29 cellular contexts compared by ENCODE assay signal in the genomic region with DNA sequence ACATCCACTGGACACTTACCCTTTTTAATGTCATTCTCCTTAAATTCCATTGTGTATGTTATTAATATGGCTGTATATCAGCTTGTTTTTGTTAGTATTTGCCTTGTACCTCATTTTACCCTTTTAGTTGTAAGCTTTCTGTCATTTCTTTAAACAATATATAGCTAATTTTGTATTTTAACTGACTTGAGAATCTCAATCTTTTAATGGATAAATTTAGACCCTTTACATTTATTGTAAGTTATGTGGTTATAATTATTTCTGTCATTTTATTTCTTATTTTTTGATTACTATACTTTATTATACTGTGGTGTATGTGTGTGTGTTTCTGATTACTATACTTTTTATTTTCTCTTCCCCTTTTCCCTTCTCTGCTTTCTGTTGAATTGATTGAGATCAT.
"Had no signal": no experiment of that assay in that cellular context is flagged by ENCODE, and none has a peak within 500 bp of the region (broad histone marks: within the 10 kb centered on the region; RNA-seq: fewer than 3 reads in every experiment).

No MANE protein-coding gene starts in this region.

- H3K36me3 ChIP-seq: stomach, suprapubic skin, thoracic aorta, thyroid gland, tibial artery, tibial nerve, transverse colon, upper lobe of left lung, upper lobe of right lung, uterus, vagina had no signal

- H3K27ac ChIP-seq: stomach, suprapubic skin, testis, thoracic aorta, thyroid gland, tibial artery, tibial nerve, transverse colon, upper lobe of left lung, upper lobe of right lung, uterus, vagina had no signal

- H3K9me3 ChIP-seq: testis, thyroid gland, uterus, vagina had no signal

- H3K27me3 ChIP-seq: testis, thyroid gland, tibial nerve, upper lobe of left lung, uterus, vagina had no signal

- ATAC-seq: stimulated activated effector memory CD8-positive, alpha-beta T cell treated with anti-CD3 and anti-CD28 coated beads, Interleukin-12 subunit alpha, Interleukin-12 subunit beta, amount 100 ng/mL, for 72 hours; stimulated activated memory B cell treated with anti-CD40 and anti-IgM and Interleukin-4, amounts not matched to agents 10 μg/mL and 1 μg/mL and 100 μg/mL, for 72 hours; stimulated activated naive B cell treated with anti-CD40 and anti-IgM and Interleukin-4, amounts not matched to agents 10 μg/mL and 1 μg/mL and 100 μg/mL, for 72 hours; stimulated activated naive CD8-positive, alpha-beta T cell treated with anti-CD3 and anti-CD28 coated beads, Interleukin-15, amount 100 ng/mL, for 72 hours; stimulated activated naive CD8-positive, alpha-beta T cell treated with anti-CD3 and anti-CD28 coated beads, Interleukin-15, Interleukin-2, amounts not matched to agents 100 U/mL and 50 U/mL, for 24 hours; upper lobe of right lung had no signal

- H3K4me1 ChIP-seq: stomach, suprapubic skin, testis, thyroid gland, tibial artery, tibial nerve, transverse colon, upper lobe of left lung, upper lobe of right lung, uterus, vagina had no signal

- H3K4me1 Mint-ChIP-seq: stimulated activated effector memory CD8-positive, alpha-beta T cell treated with anti-CD3 and anti-CD28 coated beads, Interleukin-12 subunit alpha, Interleukin-12 subunit beta, amount 100 ng/mL, for 72 hours; stimulated activated memory B cell treated with anti-CD40 and anti-IgM and Interleukin-4, amounts not matched to agents 10 μg/mL and 1 μg/mL and 100 μg/mL, for 72 hours; stimulated activated naive B cell treated with anti-CD40 and anti-IgM and Interleukin-4, amounts not matched to agents 10 μg/mL and 1 μg/mL and 100 μg/mL, for 72 hours; stimulated activated naive CD8-positive, alpha-beta T cell treated with anti-CD3 and anti-CD28 coated beads, Interleukin-15, amount 100 ng/mL, for 72 hours had no signal

- H3K9me3 Mint-ChIP-seq: type B pancreatic cell had no signal

- H3K4me3 ChIP-seq: stomach, suprapubic skin, testis, thoracic aorta, thyroid gland, tibial artery, tibial nerve, transverse colon, upper lobe of left lung, upper lobe of right lung, uterus, vagina had no signal

- H3K4me3 Mint-ChIP-seq: stimulated activated effector memory CD8-positive, alpha-beta T cell treated with anti-CD3 and anti-CD28 coated beads, Interleukin-12 subunit alpha, Interleukin-12 subunit beta, amount 100 ng/mL, for 72 hours; stimulated activated memory B cell treated with anti-CD40 and anti-IgM and Interleukin-4, amounts not matched to agents 10 μg/mL and 1 μg/mL and 100 μg/mL, for 72 hours; stimulated activated naive B cell treated with anti-CD40 and anti-IgM and Interleukin-4, amounts not matched to agents 10 μg/mL and 1 μg/mL and 100 μg/mL, for 72 hours; stimulated activated naive CD8-positive, alpha-beta T cell treated with anti-CD3 and anti-CD28 coated beads, Interleukin-15, amount 100 ng/mL, for 72 hours; stimulated activated naive CD8-positive, alpha-beta T cell treated with anti-CD3 and anti-CD28 coated beads, Interleukin-15, Interleukin-2, amounts not matched to agents 100 ng/mL and 50 ng/mL, for 24 hours; type B pancreatic cell had no signal

- H3K27ac Mint-ChIP-seq: stimulated activated effector memory CD8-positive, alpha-beta T cell treated with anti-CD3 and anti-CD28 coated beads, Interleukin-12 subunit alpha, Interleukin-12 subunit beta, amount 100 ng/mL, for 72 hours; stimulated activated memory B cell treated with anti-CD40 and anti-IgM and Interleukin-4, amounts not matched to agents 10 μg/mL and 1 μg/mL and 100 μg/mL, for 72 hours; stimulated activated naive B cell treated with anti-CD40 and anti-IgM and Interleukin-4, amounts not matched to agents 10 μg/mL and 1 μg/mL and 100 μg/mL, for 72 hours; stimulated activated naive CD8-positive, alpha-beta T cell treated with anti-CD3 and anti-CD28 coated beads, Interleukin-15, amount 100 ng/mL, for 72 hours; stimulated activated naive CD8-positive, alpha-beta T cell treated with anti-CD3 and anti-CD28 coated beads, Interleukin-15, Interleukin-2, amounts not matched to agents 100 ng/mL and 50 ng/mL, for 24 hours; type B pancreatic cell had no signal

- FAIRE-seq: urothelium cell line had no signal

- H3K27me3 Mint-ChIP-seq: stimulated activated naive CD8-positive, alpha-beta T cell treated with anti-CD3 and anti-CD28 coated beads, Interleukin-15, amount 100 ng/mL, for 72 hours had no signal

- DNase-seq: stimulated activated CD4-positive, alpha-beta T cell treated with anti-CD3 and anti-CD28 coated beads, Interleukin-2, amount 100 ng/mL, for 48 hours; stimulated activated CD4-positive, alpha-beta T cell treated with anti-CD3 and anti-CD28 coated beads, Interleukin-4, amount 100 ng/mL, for 1 hour; stimulated activated CD4-positive, alpha-beta T cell treated with anti-CD3 and anti-CD28 coated beads, Interleukin-4, amount 100 ng/mL, for 24 hours; stimulated activated CD4-positive, alpha-beta T cell treated with anti-CD3 and anti-CD28 coated beads, Interleukin-4, amount 100 ng/mL, for 4 hours; stimulated activated CD8-positive, alpha-beta memory T cell treated with anti-CD3 and anti-CD28 coated beads, Interleukin-4, amount 100 ng/mL, for 48 hours; stimulated activated naive B cell treated with anti-CD40 and anti-IgM and Interleukin-4, amounts not matched to agents 10 μg/mL and 1 μg/mL and 100 μg/mL, for 72 hours; stimulated activated naive CD4-positive, alpha-beta T cell; stimulated activated naive CD4-positive, alpha-beta T cell treated with Interleukin-2 at 50 U/mL for 16 hours; stimulated activated naive CD8-positive, alpha-beta T cell treated with anti-CD3 and anti-CD28 coated beads, Interleukin-15, amount 100 ng/mL, for 72 hours; stimulated activated naive CD8-positive, alpha-beta T cell treated with anti-CD3 and anti-CD28 coated beads, Interleukin-15, Interleukin-2, amounts not matched to agents 100 U/mL and 50 U/mL, for 24 hours; stomach; substantia nigra; testis; thyroid gland; tibial artery; transverse colon; trophoblast cell; upper lobe of left lung; upper lobe of right lung; uterus had no signal

- H3K36me3 Mint-ChIP-seq: stimulated activated effector memory CD8-positive, alpha-beta T cell treated with anti-CD3 and anti-CD28 coated beads, Interleukin-12 subunit alpha, Interleukin-12 subunit beta, amount 100 ng/mL, for 72 hours; stimulated activated memory B cell treated with anti-CD40 and anti-IgM and Interleukin-4, amounts not matched to agents 10 μg/mL and 1 μg/mL and 100 μg/mL, for 72 hours; stimulated activated naive B cell treated with anti-CD40 and anti-IgM and Interleukin-4, amounts not matched to agents 10 μg/mL and 1 μg/mL and 100 μg/mL, for 72 hours; type B pancreatic cell had no signal
